Comparison of ENCODE assay signal across 1 cellular context in the genomic region with DNA sequence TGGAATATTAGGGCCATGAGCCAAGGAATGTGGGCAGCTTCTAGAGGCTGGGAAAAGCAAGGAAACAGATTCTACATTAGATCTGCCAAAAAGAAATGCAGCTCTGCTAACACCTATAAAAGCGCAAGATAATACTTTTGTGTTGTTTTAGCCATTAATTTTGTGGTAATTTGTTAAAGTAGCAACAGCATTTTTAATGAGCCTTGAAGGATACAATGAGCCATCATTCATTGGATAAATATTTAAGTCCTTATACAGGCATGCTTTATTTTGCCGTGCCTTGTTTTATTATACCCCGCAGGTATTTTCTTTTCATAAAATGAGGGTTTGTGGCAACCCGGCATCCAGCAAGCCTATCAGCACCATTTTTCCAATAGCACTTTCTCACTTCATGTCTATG.
TF ChIP-seq lines count a peak whose summit lies in the region.

No MANE protein-coding gene starts in this region.

TF ChIP-seq in HEK293, 187 proteins besides CTCF, POLR2A, EP300 and RAD21 (continued from another document):
- peak; percentile 21; the same call in 1 of the 2 replicates for TF ChIP-seq KLF7 (tag by site-specific recombination; IDR thresholded peaks at IDR 0.05; ENCODE audit: borderline replicate concordance)
- TF ChIP-seq ZXDB (tag by site-specific recombination; IDR thresholded peaks at IDR 0.05), result peak; percentile 69
- TF ChIP-seq, protein P1, sequence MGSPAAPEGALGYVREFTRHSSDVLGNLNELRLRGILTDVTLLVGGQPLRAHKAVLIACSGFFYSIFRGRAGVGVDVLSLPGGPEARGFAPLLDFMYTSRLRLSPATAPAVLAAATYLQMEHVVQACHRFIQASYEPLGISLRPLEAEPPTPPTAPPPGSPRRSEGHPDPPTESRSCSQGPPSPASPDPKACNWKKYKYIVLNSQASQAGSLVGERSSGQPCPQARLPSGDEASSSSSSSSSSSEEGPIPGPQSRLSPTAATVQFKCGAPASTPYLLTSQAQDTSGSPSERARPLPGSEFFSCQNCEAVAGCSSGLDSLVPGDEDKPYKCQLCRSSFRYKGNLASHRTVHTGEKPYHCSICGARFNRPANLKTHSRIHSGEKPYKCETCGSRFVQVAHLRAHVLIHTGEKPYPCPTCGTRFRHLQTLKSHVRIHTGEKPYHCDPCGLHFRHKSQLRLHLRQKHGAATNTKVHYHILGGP (tag by site-specific recombination; IDR thresholded peaks at IDR 0.05), result peak; percentile 80
- no peak for TF ChIP-seq YY1 (tag by site-specific recombination; IDR thresholded peaks at IDR 0.05)
- no peak for TF ChIP-seq ZNF514 (tag by site-specific recombination; IDR thresholded peaks at IDR 0.05)
- TF ChIP-seq, protein P2, sequence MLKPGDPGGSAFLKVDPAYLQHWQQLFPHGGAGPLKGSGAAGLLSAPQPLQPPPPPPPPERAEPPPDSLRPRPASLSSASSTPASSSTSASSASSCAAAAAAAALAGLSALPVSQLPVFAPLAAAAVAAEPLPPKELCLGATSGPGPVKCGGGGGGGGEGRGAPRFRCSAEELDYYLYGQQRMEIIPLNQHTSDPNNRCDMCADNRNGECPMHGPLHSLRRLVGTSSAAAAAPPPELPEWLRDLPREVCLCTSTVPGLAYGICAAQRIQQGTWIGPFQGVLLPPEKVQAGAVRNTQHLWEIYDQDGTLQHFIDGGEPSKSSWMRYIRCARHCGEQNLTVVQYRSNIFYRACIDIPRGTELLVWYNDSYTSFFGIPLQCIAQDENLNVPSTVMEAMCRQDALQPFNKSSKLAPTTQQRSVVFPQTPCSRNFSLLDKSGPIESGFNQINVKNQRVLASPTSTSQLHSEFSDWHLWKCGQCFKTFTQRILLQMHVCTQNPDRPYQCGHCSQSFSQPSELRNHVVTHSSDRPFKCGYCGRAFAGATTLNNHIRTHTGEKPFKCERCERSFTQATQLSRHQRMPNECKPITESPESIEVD (tag by site-specific recombination; IDR thresholded peaks at IDR 0.05), result peak; percentile 80
- peak; percentile 90 for TF ChIP-seq FEZF1 (tag by site-specific recombination; IDR thresholded peaks at IDR 0.05)
- TF ChIP-seq, protein P3, sequence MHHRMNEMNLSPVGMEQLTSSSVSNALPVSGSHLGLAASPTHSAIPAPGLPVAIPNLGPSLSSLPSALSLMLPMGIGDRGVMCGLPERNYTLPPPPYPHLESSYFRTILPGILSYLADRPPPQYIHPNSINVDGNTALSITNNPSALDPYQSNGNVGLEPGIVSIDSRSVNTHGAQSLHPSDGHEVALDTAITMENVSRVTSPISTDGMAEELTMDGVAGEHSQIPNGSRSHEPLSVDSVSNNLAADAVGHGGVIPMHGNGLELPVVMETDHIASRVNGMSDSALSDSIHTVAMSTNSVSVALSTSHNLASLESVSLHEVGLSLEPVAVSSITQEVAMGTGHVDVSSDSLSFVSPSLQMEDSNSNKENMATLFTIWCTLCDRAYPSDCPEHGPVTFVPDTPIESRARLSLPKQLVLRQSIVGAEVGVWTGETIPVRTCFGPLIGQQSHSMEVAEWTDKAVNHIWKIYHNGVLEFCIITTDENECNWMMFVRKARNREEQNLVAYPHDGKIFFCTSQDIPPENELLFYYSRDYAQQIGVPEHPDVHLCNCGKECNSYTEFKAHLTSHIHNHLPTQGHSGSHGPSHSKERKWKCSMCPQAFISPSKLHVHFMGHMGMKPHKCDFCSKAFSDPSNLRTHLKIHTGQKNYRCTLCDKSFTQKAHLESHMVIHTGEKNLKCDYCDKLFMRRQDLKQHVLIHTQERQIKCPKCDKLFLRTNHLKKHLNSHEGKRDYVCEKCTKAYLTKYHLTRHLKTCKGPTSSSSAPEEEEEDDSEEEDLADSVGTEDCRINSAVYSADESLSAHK (tag by site-specific recombination; IDR thresholded peaks at IDR 0.05), result peak; percentile 55
- peak; percentile 62 for TF ChIP-seq ZSCAN16 (tag by site-specific recombination; IDR thresholded peaks at IDR 0.05)
- peak; percentile 89 for TF ChIP-seq ZNF843 (tag by site-specific recombination; IDR thresholded peaks at IDR 0.05)
- TF ChIP-seq, protein P4, sequence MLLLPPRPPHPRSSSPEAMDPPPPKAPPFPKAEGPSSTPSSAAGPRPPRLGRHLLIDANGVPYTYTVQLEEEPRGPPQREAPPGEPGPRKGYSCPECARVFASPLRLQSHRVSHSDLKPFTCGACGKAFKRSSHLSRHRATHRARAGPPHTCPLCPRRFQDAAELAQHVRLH (tag by site-specific recombination; IDR thresholded peaks at IDR 0.05), result no peak
